In the genomic region with DNA sequence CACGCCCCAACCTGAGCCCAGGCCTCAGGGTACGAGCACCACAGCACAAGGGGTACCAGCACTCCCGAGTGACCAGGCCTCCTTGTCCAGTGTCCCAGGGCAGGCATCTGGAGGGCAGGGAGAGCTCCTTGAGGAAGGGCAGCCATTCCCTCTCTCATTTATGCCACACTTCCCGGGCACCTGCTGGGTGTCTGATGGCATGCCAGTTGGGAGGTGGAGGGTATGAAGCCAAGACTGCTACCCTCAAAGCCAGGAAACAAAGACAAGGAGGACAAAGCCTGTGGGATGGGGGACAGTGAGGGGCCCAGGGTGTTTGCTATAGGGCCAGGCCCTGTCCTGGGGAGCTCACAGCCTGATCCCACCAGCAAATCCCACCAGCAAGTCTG, we compare ENCODE assay signal across 11 cellular contexts. TPM values are rescaled to one million over a fixed set of nuclear protein-coding genes. Genes with fewer than 3 reads are reported as not detected.
DNase-seq lines count a peak whose midpoint lies in the region; ATAC-seq, FAIRE-seq and TF ChIP-seq lines count a peak whose summit lies in the region.
"Had no signal": no experiment of that assay in that cellular context is flagged by ENCODE, and none has a peak within 500 bp of the region (broad histone marks: within the 10 kb centered on the region; RNA-seq: fewer than 3 reads in every experiment).

No MANE protein-coding gene starts in this region.

- no peak for DNase-seq in CD4-positive, alpha-beta T cell
- DNase-seq in GM12892 (ENCODE audit: insufficient read length) = no peak
- DNase-seq in activated naive CD4-positive, alpha-beta T cell treated with anti-CD3 and anti-CD28 coated beads, Interleukin-2, amount 50 U/mL, for 72 hours (ENCODE audit: low spot score in 2 of 2) = no peak
- DNase-seq in naive thymus-derived CD4-positive, alpha-beta T cell = no peak
- DNase-seq in NCI-H1436 treated with DMSO at 0.1 percent for 48 hours (lab: John Stamatoyannopoulos, UW) = no peak
- DNase-seq in COR-L47 (lab: John Stamatoyannopoulos, UW) = no peak
- no peak for DNase-seq in Ammon's horn (ENCODE audit: low spot score)
- DNase-seq: NCI-H446, PC-9 had no signal

- H3K27me3 Mint-ChIP-seq in CD4-positive, alpha-beta T cell = no peaks in the 10 kb centered on the region
- no peaks in the 10 kb centered on the region for H3K27me3 Mint-ChIP-seq in naive thymus-derived CD4-positive, alpha-beta T cell

- H3K36me3 Mint-ChIP-seq in CD4-positive, alpha-beta T cell (ENCODE audit: low read depth) = peaks cover 48% of the 10 kb centered on the region
- peaks cover 0 to 6% of the 10 kb centered on the region in 2 donors for H3K36me3 Mint-ChIP-seq in activated naive CD4-positive, alpha-beta T cell treated with anti-CD3 and anti-CD28 coated beads, Interleukin-2, amount 50 U/mL, for 72 hours
- H3K36me3 Mint-ChIP-seq in naive thymus-derived CD4-positive, alpha-beta T cell = peaks cover 0 to 8% (median 0%) of the 10 kb centered on the region in 5 donors

- TF ChIP-seq CTCF in CD4-positive, alpha-beta T cell (IDR thresholded peaks at IDR 0.05) = no peak

- no peaks in the 10 kb centered on the region for H3K27me3 ChIP-seq in CD4-positive, alpha-beta T cell (ENCODE audit: control insufficient read depth, insufficient read depth, low read length)
- H3K27me3 ChIP-seq in naive thymus-derived CD4-positive, alpha-beta T cell (ENCODE audit: control insufficient read depth in 2 of 2, insufficient read depth in 2 of 2, low read length in 2 of 2) = no peaks in the 10 kb centered on the region

- POLR2A ChIA-PET in CD4-positive, alpha-beta T cell (lab: Charles Lee) = interaction anchor here (0.6 to 7.0 kb wide), 12 partner anchors 11 to 57 kb away, joined by 3 to 103 read pairs (median 8); partner anchors contain the start of gene CCDC88C
- POLR2A ChIA-PET in naive thymus-derived CD4-positive, alpha-beta T cell (lab: Charles Lee) = interaction anchor here (1.0 to 6.8 kb wide), 9 partner anchors 11 to 43 kb away, joined by 3 to 90 read pairs (median 5); partner anchors contain the start of gene CCDC88C

- H3K27ac ChIP-seq in CD4-positive, alpha-beta T cell (ENCODE audit: low read depth, low read length) = peak overlapping the region; percentile 80
- peak overlapping the region; percentile 80 for H3K27ac ChIP-seq in naive thymus-derived CD4-positive, alpha-beta T cell (ENCODE audit: low read depth, low read length)
- H3K27ac ChIP-seq: PC-9 had no signal

- peak overlapping the region; percentile 96 for H3K27ac Mint-ChIP-seq in CD4-positive, alpha-beta T cell
- H3K27ac Mint-ChIP-seq in activated naive CD4-positive, alpha-beta T cell treated with anti-CD3 and anti-CD28 coated beads, Interleukin-2, amount 50 U/mL, for 72 hours = peak overlapping the region; percentile 73 to 92
- H3K27ac Mint-ChIP-seq in naive thymus-derived CD4-positive, alpha-beta T cell = peak overlapping the region in 7 of 9 donors; percentile 89 to 99 (median 97)

- no peaks in the 10 kb centered on the region for H3K9me3 Mint-ChIP-seq in CD4-positive, alpha-beta T cell
- H3K9me3 Mint-ChIP-seq in activated naive CD4-positive, alpha-beta T cell treated with anti-CD3 and anti-CD28 coated beads, Interleukin-2, amount 50 U/mL, for 72 hours = no peaks in the 10 kb centered on the region
- no peaks in the 10 kb centered on the region for H3K9me3 Mint-ChIP-seq in naive thymus-derived CD4-positive, alpha-beta T cell

- peak overlapping the region; percentile 34 for H3K4me3 ChIP-seq in naive thymus-derived CD4-positive, alpha-beta T cell (ENCODE audit: low read length)
- H3K4me3 ChIP-seq: PC-9 had no signal

- peaks cover 94 to 98% of the 10 kb centered on the region in 2 donors for H3K4me1 ChIP-seq in naive thymus-derived CD4-positive, alpha-beta T cell (ENCODE audit: control insufficient read depth in 2 of 2, insufficient read depth in 2 of 2, low read length in 2 of 2)

- no peaks in the 10 kb centered on the region for H3K36me3 ChIP-seq in naive thymus-derived CD4-positive, alpha-beta T cell (ENCODE audit: control insufficient read depth in 2 of 3, insufficient read depth in 3 of 3, low read length in 3 of 3)

- peaks cover 100% of the 10 kb centered on the region for H3K4me1 Mint-ChIP-seq in CD4-positive, alpha-beta T cell (ENCODE audit: low read depth)
- H3K4me1 Mint-ChIP-seq in naive thymus-derived CD4-positive, alpha-beta T cell = peaks cover 84 to 100% (median 98%) of the 10 kb centered on the region in 7 donors

- peak overlapping the region; percentile 61 for H3K4me3 Mint-ChIP-seq in CD4-positive, alpha-beta T cell
- H3K4me3 Mint-ChIP-seq in naive thymus-derived CD4-positive, alpha-beta T cell = peak overlapping the region; percentile 54 to 89 (median 84)

- TF ChIP-seq POLR2A in GM12892 (IDR thresholded peaks at IDR 0.05; ENCODE audit: low read depth, low read length) = no peak

- CTCF ChIA-PET in CD4-positive, alpha-beta T cell (lab: Charles Lee) = interaction anchor here (0.6 to 2.6 kb wide), 6 partner anchors 21 to 195 kb away, joined by 3 to 14 read pairs (median 4); partner anchors contain the start of gene CCDC88C
- CTCF ChIA-PET in naive thymus-derived CD4-positive, alpha-beta T cell (lab: Charles Lee) = interaction anchor here (0.5 to 1.4 kb wide), 8 partner anchors 13 to 198 kb away, joined by 3 to 5 read pairs (median 4); no protein-coding TSS in a partner anchor

- FAIRE-seq in GM12892 (lab: Jason Lieb, UNC) = peak; percentile 50
- FAIRE-seq: keratinocyte had no signal

- no peak for ATAC-seq in CD4-positive, alpha-beta T cell (ENCODE audit: poor library complexity)
- ATAC-seq in activated naive CD4-positive, alpha-beta T cell treated with anti-CD3 and anti-CD28 coated beads, Interleukin-2, amount 50 U/mL, for 72 hours = no peak
- no peak for ATAC-seq in naive thymus-derived CD4-positive, alpha-beta T cell
- no peak for ATAC-seq in HG02870 (IDR thresholded peaks at IDR 0.05; ENCODE audit: unreplicated experiment)

- H3K9me3 ChIP-seq in CD4-positive, alpha-beta T cell (ENCODE audit: control insufficient read depth, low read length) = no peaks in the 10 kb centered on the region
- no peaks in the 10 kb centered on the region for H3K9me3 ChIP-seq in naive thymus-derived CD4-positive, alpha-beta T cell (ENCODE audit: control insufficient read depth in 2 of 3, low read length in 3 of 3)

- intact Hi-C loops in CD4-positive, alpha-beta T cell (cut with DNase I, micrococcal nuclease) = loop anchor here (2.0 to 5.0 kb wide), 5 partner anchors 17 to 49 kb away; no protein-coding TSS in a partner anchor
- intact Hi-C loops in naive thymus-derived CD4-positive, alpha-beta T cell (cut with micrococcal nuclease) = loop anchor here in 1 of 2 donors (2.0 kb wide), 1 partner anchor 47 kb away; no protein-coding TSS in a partner anchor

RNA-seq across cellular contexts. Expression of gene CCDC88C, which starts 45.6 kb away (rescaled TPM):
- 100 to 1,000 TPM; 269 to 287 TPM for total RNA-seq in CD4-positive, alpha-beta T cell
- 37.7 TPM for polyA plus RNA-seq in GM12892 (2012; ENCODE audit: missing spikeins)
- total RNA-seq in activated naive CD4-positive, alpha-beta T cell treated with anti-CD3 and anti-CD28 coated beads, Interleukin-2, amount 50 U/mL, for 72 hours = 100 to 1,000 TPM in 1 of 2 donors, 10 to 100 TPM in 1; 98.8 to 113 TPM
- total RNA-seq in naive thymus-derived CD4-positive, alpha-beta T cell = 100 to 1,000 TPM; 189 to 324 (median 277) TPM
- 10 to 100 TPM; 23.6 to 44.9 TPM for polyA plus RNA-seq in naive thymus-derived CD4-positive, alpha-beta T cell
